ENCODE assay signal across 24 cellular contexts in the genomic region with DNA sequence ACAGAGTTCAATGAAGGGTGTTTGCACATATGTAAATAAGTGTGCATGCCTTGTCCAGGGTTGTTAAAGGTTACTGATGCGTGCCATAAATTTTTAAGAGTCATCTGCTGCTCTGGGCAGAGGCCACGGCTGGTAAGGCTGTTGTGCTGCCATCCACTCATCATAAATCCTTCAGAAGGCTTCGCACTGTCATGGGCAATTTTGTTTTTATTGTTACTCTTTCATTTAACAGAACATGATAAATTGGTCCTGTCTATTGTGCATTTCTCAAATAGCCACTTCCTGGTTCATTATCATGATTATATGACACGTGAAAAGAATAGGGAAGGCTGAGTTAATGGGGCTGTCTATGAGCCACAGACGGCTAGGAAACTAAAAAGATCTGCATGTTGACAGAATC.
DNase-seq lines count a peak whose midpoint lies in the region; ATAC-seq and TF ChIP-seq lines count a peak whose summit lies in the region.
"Had no signal": no experiment of that assay in that cellular context is flagged by ENCODE, and none has a peak within 500 bp of the region (broad histone marks: within the 10 kb centered on the region; RNA-seq: fewer than 3 reads in every experiment).

No MANE protein-coding gene starts in this region.

- H3K27ac ChIP-seq in VCaP, result peak overlapping the region; percentile 9; the same call in 1 of the 2 replicates
- H3K27ac ChIP-seq: BLaER1 treated with 17β-estradiol and CSF1 and Interleukin-3, amounts not matched to agents 10 nM and 100 nM; heart right ventricle; SJSA1; spleen; tibial artery had no signal

- TF ChIP-seq CTCF in VCaP (conservative IDR thresholded peaks at IDR 0.05), result no peak

- ATAC-seq in HG02981 (IDR thresholded peaks at IDR 0.05; ENCODE audit: unreplicated experiment), result no peak
- ATAC-seq: activated CD4-positive, alpha-beta T cell treated with anti-CD3 and anti-CD28 coated beads for 36 hours; effector memory CD8-positive, alpha-beta T cell; heart right ventricle; naive thymus-derived CD4-positive, alpha-beta T cell; stimulated activated memory B cell treated with anti-CD40 and anti-IgM and Interleukin-4, amounts not matched to agents 10 μg/mL and 1 μg/mL and 100 μg/mL, for 72 hours had no signal

- peak; percentile 77 for DNase-seq in COLO668 (lab: John Stamatoyannopoulos, UW; ENCODE audit: unreplicated experiment)
- DNase-seq in NCI-H1436 treated with DMSO at 0.1 percent for 48 hours (lab: John Stamatoyannopoulos, UW), result peak; percentile 99
- peak; percentile 77 for DNase-seq in NCI-H2171 treated with DMSO at 0.1 percent for 48 hours (lab: John Stamatoyannopoulos, UW)
- no peak for DNase-seq in OCI-M2 (lab: John Stamatoyannopoulos, UW; ENCODE audit: unreplicated experiment)
- no peak for DNase-seq in medulla oblongata (ENCODE audit: extremely low spot score)
- no peak for DNase-seq in activated CD4-positive, alpha-beta T cell treated with anti-CD3 and anti-CD28 coated beads, Interleukin-2, amount 50 U/mL, for 4 hours
- DNase-seq: 8988T; activated CD4-positive, alpha-beta T cell treated with anti-CD3 and anti-CD28 coated beads for 36 hours; activated gamma-delta T cell; amniotic stem cell; cerebellar nuclear complex; DMS 273 treated with DMSO at 0.1 percent for 48 hours; effector memory CD8-positive, alpha-beta T cell; heart right ventricle; mammary epithelial cell; naive thymus-derived CD4-positive, alpha-beta T cell; spleen; T1000; tibial artery had no signal

Comparison
In these comparisons a context has a peak if more than half of its experiments do, and no peak if none do; other contexts are left out.
1. DNase-seq: peak in COLO668 (single experiment), NCI-H1436 treated with DMSO at 0.1 percent for 48 hours (single experiment) and NCI-H2171 treated with DMSO at 0.1 percent for 48 hours (single experiment); none in OCI-M2 (single experiment), medulla oblongata (single experiment) and activated CD4-positive, alpha-beta T cell treated with anti-CD3 and anti-CD28 coated beads, Interleukin-2, amount 50 U/mL, for 4 hours (0 of 2).